In the genomic region with DNA sequence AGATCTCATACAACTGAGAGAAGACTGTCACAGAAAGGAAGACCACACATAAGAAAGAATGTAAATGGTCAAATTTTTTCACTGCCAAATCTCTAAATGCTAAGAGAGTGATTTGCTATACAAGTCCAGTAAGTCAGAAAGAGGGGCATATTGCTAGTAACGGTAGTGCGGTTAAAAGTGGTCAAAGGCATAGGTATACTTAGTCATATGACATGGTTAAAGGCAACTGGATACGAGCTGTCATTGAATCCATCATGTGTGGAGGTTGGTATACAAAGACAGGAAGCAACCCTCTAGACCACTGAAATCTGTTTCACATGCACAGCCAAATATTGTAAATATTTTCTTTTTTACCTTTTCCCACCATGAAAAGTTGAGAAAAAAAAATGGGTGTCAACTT, we compare ENCODE assay signal across 13 cellular contexts. TPM values are rescaled to one million over a fixed set of nuclear protein-coding genes. Genes with fewer than 3 reads are reported as not detected.
A peak's percentile ranks its signal among the peaks of the same experiment; 100 is the strongest.
DNase-seq lines count a peak whose midpoint lies in the region; ATAC-seq, FAIRE-seq and TF ChIP-seq lines count a peak whose summit lies in the region.
"Had no signal": no experiment of that assay in that cellular context is flagged by ENCODE, and none has a peak within 500 bp of the region (broad histone marks: within the 10 kb centered on the region; RNA-seq: fewer than 3 reads in every experiment).

No MANE protein-coding gene starts in this region.

- no peak for ATAC-seq in heart left ventricle
- no peak for ATAC-seq in right cardiac atrium
- no peak for ATAC-seq in upper lobe of right lung
- ATAC-seq: A549; activated T-cell treated with anti-CD3 and anti-CD28 coated beads, Interleukin-2, amount 50 U/mL, for 4 hours; body of pancreas had no signal

- peak overlapping the region; percentile 5 to 64 for H3K4ac ChIP-seq in mesenchymal stem cell (ENCODE audit: low read depth in 1 of 2, low read length in 2 of 2)

- H3K4me1 Mint-ChIP-seq in activated naive CD4-positive, alpha-beta T cell treated with anti-CD3 and anti-CD28 coated beads for 36 hours (ENCODE audit: low read depth): peaks cover 13% of the 10 kb centered on the region

- FAIRE-seq in endothelial cell of umbilical vein (lab: Jason Lieb, UNC): no peak
- no peak for FAIRE-seq in D721Med (lab: Jason Lieb, UNC)
- FAIRE-seq: A549 had no signal

- peaks cover 66% of the 10 kb centered on the region for H3K79me2 ChIP-seq in endothelial cell of umbilical vein (ENCODE audit: control insufficient read depth, insufficient read depth, low read length)

- no peak overlapping the region for H3K14ac ChIP-seq in mesenchymal stem cell (ENCODE audit: low read length in 2 of 2)

- H3K36me3 Mint-ChIP-seq in activated naive CD4-positive, alpha-beta T cell treated with anti-CD3 and anti-CD28 coated beads for 36 hours (ENCODE audit: low read depth): peaks cover 2% of the 10 kb centered on the region

- no peak overlapping the region for H2BK5ac ChIP-seq in mesenchymal stem cell (ENCODE audit: low read depth, low read length, poor library complexity, severe bottlenecking)

- H4K91ac ChIP-seq in mesenchymal stem cell (ENCODE audit: low read length): no peak overlapping the region

- peak overlapping the region; percentile 35 to 58 for H3K18ac ChIP-seq in mesenchymal stem cell (ENCODE audit: low read depth in 1 of 2, low read length in 2 of 2)

- CTCF ChIA-PET in endothelial cell of umbilical vein (lab: Charles Lee): interaction anchor here (1.0 to 2.3 kb wide), 5 partner anchors 11 to 1466 kb away, joined by 3 to 13 read pairs (median 6); no protein-coding TSS in a partner anchor
- CTCF ChIA-PET in activated naive CD4-positive, alpha-beta T cell treated with anti-CD3 and anti-CD28 coated beads for 36 hours (lab: Charles Lee): interaction anchor here (0.6 kb wide), 1 partner anchor 1112 kb away, joined by 3 read pairs; no protein-coding TSS in a partner anchor

- peak overlapping the region; percentile 97 for H3K9ac ChIP-seq in endothelial cell of umbilical vein (replicated peaks; ENCODE audit: extremely low read depth, insufficient read depth, low read length)
- H3K9ac ChIP-seq in mesenchymal stem cell (ENCODE audit: low read length): peak overlapping the region; percentile 93

- H3K4me3 Mint-ChIP-seq in activated naive CD4-positive, alpha-beta T cell treated with anti-CD3 and anti-CD28 coated beads for 36 hours: no peak overlapping the region
- H3K4me3 Mint-ChIP-seq: activated T-cell treated with anti-CD3 and anti-CD28 coated beads, Interleukin-2, amount 50 U/mL, for 4 hours had no signal

- BruUV-seq in endothelial cell of umbilical vein (replicated peaks; lab: Mats Ljungman, UMichigan): no TSS peak

- 75 to 89% (median 82%) methylated on average over 3 of the region's 3 CpGs for WGBS in heart left ventricle, 4 donors
- 76% methylated on average over 3 of the region's 3 CpGs for WGBS in right cardiac atrium
- WGBS in mesenchymal stem cell: 63% methylated on average over 2 of the region's 3 CpGs

- peak overlapping the region in 6 of 12 donors; percentile 61 to 90 (median 74) for H3K27ac ChIP-seq in heart left ventricle
- no peak overlapping the region for H3K27ac ChIP-seq in right cardiac atrium (ENCODE audit: low read length)
- H3K27ac ChIP-seq in endothelial cell of umbilical vein (ENCODE audit: insufficient read depth, low read depth, low read length): peak overlapping the region; percentile 98
- H3K27ac ChIP-seq in mesenchymal stem cell (ENCODE audit: low read length, poor library complexity, severe bottlenecking): peak overlapping the region; percentile 48
- H3K27ac ChIP-seq in upper lobe of right lung: peak overlapping the region; percentile 70
- H3K27ac ChIP-seq: A549, body of pancreas had no signal

- H3K9me3 ChIP-seq in heart left ventricle: no peaks in the 10 kb centered on the region
- H3K9me3 ChIP-seq in right cardiac atrium (ENCODE audit: control insufficient read depth, low read length): no peaks in the 10 kb centered on the region
- H3K9me3 ChIP-seq in endothelial cell of umbilical vein (replicated peaks; ENCODE audit: control insufficient read depth, insufficient read depth, low read length): no peaks in the 10 kb centered on the region
- no peaks in the 10 kb centered on the region for H3K9me3 ChIP-seq in mesenchymal stem cell (ENCODE audit: control insufficient read depth, low read length)
- no peaks in the 10 kb centered on the region for H3K9me3 ChIP-seq in upper lobe of right lung
- H3K9me3 ChIP-seq: A549, body of pancreas had no signal

- POLR2A ChIA-PET in endothelial cell of umbilical vein (lab: Charles Lee): no interaction called here

- H3K9me3 Mint-ChIP-seq in activated naive CD4-positive, alpha-beta T cell treated with anti-CD3 and anti-CD28 coated beads for 36 hours: no peaks in the 10 kb centered on the region
- H3K9me3 Mint-ChIP-seq: activated T-cell treated with anti-CD3 and anti-CD28 coated beads, Interleukin-2, amount 50 U/mL, for 4 hours had no signal

- H3K36me3 ChIP-seq in heart left ventricle (no peaks in the 10 kb centered on the region), endothelial cell of umbilical vein (ENCODE audit: control insufficient read depth in 2 of 2, extremely low read depth in 1 of 2, insufficient read depth in 2 of 2, low read length in 2 of 2) (no peaks in the 10 kb centered on the region), mesenchymal stem cell (ENCODE audit: control insufficient read depth in 1 of 2, insufficient read depth in 2 of 2, low read depth in 1 of 2, low read length in 2 of 2) (peaks cover 4 to 5% of the 10 kb centered on the region in 2 experiments), upper lobe of right lung (no peaks in the 10 kb centered on the region)

- H3K9me1 ChIP-seq in endothelial cell of umbilical vein (replicated peaks; ENCODE audit: control insufficient read depth, extremely low read depth, insufficient read depth, low read length): no peaks in the 10 kb centered on the region

- H3K4me3 ChIP-seq in heart left ventricle (peak overlapping the region in 9 of 12 donors; percentile 26 to 68 (median 53)), right cardiac atrium (ENCODE audit: low read length) (no peak overlapping the region), endothelial cell of umbilical vein (replicated peaks in 1 of 3; ENCODE audit: insufficient read depth in 1 of 3, low read depth in 1 of 3, low read length in 3 of 3) (peak overlapping the region; percentile 43 to 94 (median 75)), mesenchymal stem cell (ENCODE audit: insufficient read depth in 1 of 2, low read depth in 1 of 2, low read length in 2 of 2) (peak overlapping the region in 1 of 2 experiments; percentile 87), upper lobe of right lung (peak overlapping the region; percentile 48)
- H3K4me3 ChIP-seq: A549, body of pancreas had no signal

- H3K27me3 Mint-ChIP-seq in activated naive CD4-positive, alpha-beta T cell treated with anti-CD3 and anti-CD28 coated beads for 36 hours (ENCODE audit: low read depth): peaks cover 62% of the 10 kb centered on the region

- no peak for TF ChIP-seq CTCF in heart left ventricle (IDR thresholded peaks at IDR 0.05)
- TF ChIP-seq CTCF in endothelial cell of umbilical vein (IDR thresholded peaks at IDR 0.05; ENCODE audit: extremely low read depth in 1 of 2, insufficient read depth in 1 of 2, low read depth in 1 of 2, low read length in 2 of 2): no peak
- TF ChIP-seq CTCF in upper lobe of right lung (IDR thresholded peaks at IDR 0.05): no peak
- no peak for TF ChIP-seq CTCF in D721Med (IDR thresholded peaks at IDR 0.05; ENCODE audit: insufficient read depth, missing control alignments)

- H3K4me2 ChIP-seq in endothelial cell of umbilical vein (ENCODE audit: insufficient read depth, low read length) (peak overlapping the region; percentile 85), mesenchymal stem cell (ENCODE audit: low read length, poor library complexity, severe bottlenecking) (peak overlapping the region; percentile 40)
- H3K4me2 ChIP-seq: A549 had no signal

- H3K27me3 ChIP-seq in heart left ventricle: peaks cover 0 to 10% (median 0%) of the 10 kb centered on the region in 9 donors
- no peaks in the 10 kb centered on the region for H3K27me3 ChIP-seq in right cardiac atrium (ENCODE audit: control insufficient read depth, insufficient read depth)
- no peaks in the 10 kb centered on the region for H3K27me3 ChIP-seq in endothelial cell of umbilical vein (ENCODE audit: control insufficient read depth in 2 of 2, insufficient read depth in 2 of 2, low read length in 2 of 2)
- no peaks in the 10 kb centered on the region for H3K27me3 ChIP-seq in mesenchymal stem cell (ENCODE audit: control insufficient read depth in 1 of 2, insufficient read depth in 1 of 2, low read length in 2 of 2)
- H3K27me3 ChIP-seq in upper lobe of right lung: peaks cover 18% of the 10 kb centered on the region
- H3K27me3 ChIP-seq: body of pancreas had no signal

- H2AFZ ChIP-seq in endothelial cell of umbilical vein (ENCODE audit: low read depth, low read length): no peak overlapping the region
- no peak overlapping the region for H2AFZ ChIP-seq in mesenchymal stem cell (ENCODE audit: low read depth, low read length)

- dilution Hi-C loops in endothelial cell of umbilical vein (cut with MboI; ENCODE audit: extremely low pct_ligation_motif_present, low sequenced_read_pairs): no loop called here

- H2BK15ac ChIP-seq in mesenchymal stem cell (ENCODE audit: low read depth, poor library complexity, severe bottlenecking): no peak overlapping the region

- peaks cover 0 to 36% (median 10%) of the 10 kb centered on the region in 12 donors for H3K4me1 ChIP-seq in heart left ventricle
- peaks cover 3% of the 10 kb centered on the region for H3K4me1 ChIP-seq in right cardiac atrium (ENCODE audit: control insufficient read depth, insufficient read depth, low read length)
- peaks cover 44% of the 10 kb centered on the region for H3K4me1 ChIP-seq in endothelial cell of umbilical vein (ENCODE audit: control insufficient read depth, extremely low read depth, insufficient read depth, low read length)
- H3K4me1 ChIP-seq in mesenchymal stem cell (ENCODE audit: control insufficient read depth, insufficient read depth, low read depth, low read length): peaks cover 5% of the 10 kb centered on the region
- no peaks in the 10 kb centered on the region for H3K4me1 ChIP-seq in upper lobe of right lung
- H3K4me1 ChIP-seq: A549 had no signal

- intact Hi-C loops in heart left ventricle (cut with DNase I): loop anchor here in 6 of 10 donors (5.0 to 10.0 kb wide), 5 partner anchors 71 to 656 kb away; no protein-coding TSS in a partner anchor
- intact Hi-C loops in right cardiac atrium (cut with DNase I): loop anchor here in 1 of 4 donors (10.0 kb wide), 1 partner anchor 693 kb away; no protein-coding TSS in a partner anchor
- intact Hi-C loops in endothelial cell of umbilical vein (cut with micrococcal nuclease): loop anchor here (5.0 to 10.0 kb wide), 3 partner anchors 303 to 461 kb away; no protein-coding TSS in a partner anchor
- intact Hi-C loops in upper lobe of right lung (cut with DNase I): no loop called here
- intact Hi-C loops in activated naive CD4-positive, alpha-beta T cell treated with anti-CD3 and anti-CD28 coated beads for 36 hours (cut with micrococcal nuclease): loop anchor here (5.0 kb wide), 1 partner anchor 66 kb away; no protein-coding TSS in a partner anchor

- TF ChIP-seq POLR2A in heart left ventricle (IDR thresholded peaks at IDR 0.05): no peak
- TF ChIP-seq POLR2A in endothelial cell of umbilical vein (IDR thresholded peaks at IDR 0.05; ENCODE audit: low read depth, low read length): no peak

- no peak overlapping the region for H3K27ac Mint-ChIP-seq in activated naive CD4-positive, alpha-beta T cell treated with anti-CD3 and anti-CD28 coated beads for 36 hours

- no peak for DNase-seq in heart left ventricle
- no peak for DNase-seq in right cardiac atrium
- peak; percentile 72 for DNase-seq in endothelial cell of umbilical vein (ENCODE audit: low read depth, low spot score)
- peak; percentile 37 for DNase-seq in mesenchymal stem cell
- no peak for DNase-seq in upper lobe of right lung
- no peak for DNase-seq in NCI-H774 (lab: John Stamatoyannopoulos, UW)
- no peak for DNase-seq in D721Med (ENCODE audit: insufficient read length, low spot score)
- DNase-seq in activated naive CD4-positive, alpha-beta T cell treated with anti-CD3 and anti-CD28 coated beads for 36 hours: no peak
- DNase-seq: activated T-cell treated with anti-CD3 and anti-CD28 coated beads, Interleukin-2, amount 50 U/mL, for 4 hours; body of pancreas; islet precursor cell; T-helper 1 cell had no signal

- no peaks in the 10 kb centered on the region for H3K79me1 ChIP-seq in mesenchymal stem cell (replicated peaks; ENCODE audit: low read length, poor library complexity, severe bottlenecking)

- no peaks in the 10 kb centered on the region for H4K20me1 ChIP-seq in endothelial cell of umbilical vein (replicated peaks; ENCODE audit: control insufficient read depth, extremely low read depth, insufficient read depth, low read length)

- no peak overlapping the region for H2BK120ac ChIP-seq in mesenchymal stem cell (ENCODE audit: low read depth, low read length)

- no peak overlapping the region for H4K8ac ChIP-seq in mesenchymal stem cell (ENCODE audit: low read length)

- no peak overlapping the region for H2AK5ac ChIP-seq in mesenchymal stem cell (ENCODE audit: low read length, severe bottlenecking)

- H2BK12ac ChIP-seq in mesenchymal stem cell (ENCODE audit: low read length in 2 of 2): peak overlapping the region in 1 of 2 experiments; percentile 91

- H3K23ac ChIP-seq in mesenchymal stem cell (ENCODE audit: low read length in 2 of 2): no peak overlapping the region

RNA-seq across cellular contexts. Expression of gene INHBA, which starts 4.8 kb away (rescaled TPM):
- total RNA-seq in heart left ventricle (1 to 10 TPM in 5 of 9 donors, under 1 TPM in 4; 0.19 to 7.5 (median 1.6) TPM), right cardiac atrium (10 to 100 TPM; 21.9 to 66.4 (median 42.7) TPM), endothelial cell of umbilical vein (23.2 and 32.3 TPM in 2 replicates), upper lobe of right lung (70.2 TPM)
- polyA plus RNA-seq in heart left ventricle (1 to 10 TPM in 1 of 2 donors, under 1 TPM in 1; 0.39 to 2.8 TPM), right cardiac atrium (3.3 TPM), endothelial cell of umbilical vein (21.4 and 22.9 TPM in 2 replicates)
- 19.5 and 20.3 TPM in 2 replicates for polyA plus RNA-seq in endothelial cell of umbilical vein (2011; cell fraction: cytosol; rRNA removed)
- 46.6 and 47.7 TPM in 2 replicates for polyA plus RNA-seq in endothelial cell of umbilical vein (2011; cell fraction: nucleus; rRNA removed)
- polyA plus RNA-seq in endothelial cell of umbilical vein (2012): 36.2 and 75.7 TPM in 2 replicates
- polyA minus RNA-seq in endothelial cell of umbilical vein: 104 and 126 TPM in 2 replicates
- not detected for polyA minus RNA-seq in endothelial cell of umbilical vein (2011; cell fraction: cytosol; rRNA and poly(A)+ RNA removed)
- polyA minus RNA-seq in endothelial cell of umbilical vein (2011; cell fraction: nucleus; rRNA and poly(A)+ RNA removed): 69.5 and 79.6 TPM in 2 replicates
- 22.1 TPM for polyA plus RNA-seq in mesenchymal stem cell (2013, experiment 1 of 2)
- 22.6 TPM for polyA plus RNA-seq in mesenchymal stem cell (2013, experiment 2 of 2)
- total RNA-seq in activated naive CD4-positive, alpha-beta T cell treated with anti-CD3 and anti-CD28 coated beads for 36 hours: not detected

Comparison
In these comparisons a context has a peak if more than half of its experiments do, and no peak if none do; other contexts are left out.
1. DNase-seq: peak in endothelial cell of umbilical vein (single experiment) and mesenchymal stem cell (single experiment); none in heart left ventricle (0 of 5), right cardiac atrium (0 of 3), upper lobe of right lung (single experiment), NCI-H774 (single experiment), D721Med (single experiment) and activated naive CD4-positive, alpha-beta T cell treated with anti-CD3 and anti-CD28 coated beads for 36 hours (single experiment).